In genomic region chr9:37836386-37836785, GRCh38 we compare ENCODE assay signal across 12 cellular contexts. TPM values are rescaled to one million over a fixed set of nuclear protein-coding genes. Genes with fewer than 3 reads are reported as not detected.
A peak's percentile ranks its signal among the peaks of the same experiment; 100 is the strongest.
DNase-seq lines count a peak whose midpoint lies in the region; ATAC-seq, FAIRE-seq and TF ChIP-seq lines count a peak whose summit lies in the region.
"Had no signal": no experiment of that assay in that cellular context is flagged by ENCODE, and none has a peak within 500 bp of the region (broad histone marks: within the 10 kb centered on the region; RNA-seq: fewer than 3 reads in every experiment).

No MANE protein-coding gene starts in this region.

- intact Hi-C loops in esophagus muscularis mucosa (cut with DNase I): no loop called here

- H3K9me3 ChIP-seq in esophagus muscularis mucosa: no peaks in the 10 kb centered on the region

- DNase-seq in GM12891 (ENCODE audit: insufficient read length, low spot score) (peak; percentile 32), esophagus muscularis mucosa (ENCODE audit: extremely low spot score) (no peak), NCI-H2081 treated with DMSO at 0.1 percent for 48 hours (lab: John Stamatoyannopoulos, UW) (no peak), mucosa of gallbladder (ENCODE audit: low spot score) (no peak), RKO (ENCODE audit: low spot score) (no peak)

- H3K4me3 ChIP-seq in esophagus muscularis mucosa: no peak overlapping the region
- H3K4me3 ChIP-seq: SK-N-MC had no signal

- no peak for TF ChIP-seq EP300 in esophagus muscularis mucosa (IDR thresholded peaks at IDR 0.05)

- TF ChIP-seq POLR2A in GM12891 (IDR thresholded peaks at IDR 0.05; ENCODE audit: low read depth, low read length): no peak
- TF ChIP-seq POLR2A in esophagus muscularis mucosa (IDR thresholded peaks at IDR 0.05; ENCODE audit: low read depth): no peak

- H3K27me3 ChIP-seq in esophagus muscularis mucosa: no peaks in the 10 kb centered on the region

- FAIRE-seq in GM12891 (lab: Jason Lieb, UNC): peak; percentile 84
- FAIRE-seq: astrocyte, endothelial cell of umbilical vein had no signal

- WGBS in esophagus muscularis mucosa: 90% methylated on average over 2 of the region's 2 CpGs

- TF ChIP-seq CTCF in esophagus muscularis mucosa (IDR thresholded peaks at IDR 0.05): no peak

- no peak overlapping the region for H3K27ac ChIP-seq in esophagus muscularis mucosa (replicated peaks in 1 of 4)
- H3K27ac ChIP-seq: SK-N-MC had no signal

- H3K4me1 ChIP-seq in esophagus muscularis mucosa: peaks cover 0 to 6% (median 0%) of the 10 kb centered on the region in 4 donors

- H3K36me3 ChIP-seq in esophagus muscularis mucosa: peaks cover 0 to 11% (median 9%) of the 10 kb centered on the region in 4 donors

- peak; percentile 76 for ATAC-seq in GM19023 (IDR thresholded peaks at IDR 0.05; ENCODE audit: unreplicated experiment)
- ATAC-seq in HG02642 (IDR thresholded peaks at IDR 0.05; ENCODE audit: poor library complexity, unreplicated experiment): peak; percentile 83
- ATAC-seq in HG03575 (IDR thresholded peaks at IDR 0.05; ENCODE audit: extremely low read depth, insufficient number of reproducible peaks, low FRiP score, unreplicated experiment): peak; percentile 74
- ATAC-seq: sciatic nerve had no signal

TF ChIP-seq in GM12891, 5 proteins besides CTCF, POLR2A, EP300 and RAD21:
- TF ChIP-seq POLR2AphosphoS5 (IDR thresholded peaks at IDR 0.05; ENCODE audit: low read depth, low read length): no peak
- peak; percentile 34 for TF ChIP-seq PAX5 (IDR thresholded peaks at IDR 0.05; ENCODE audit: insufficient read depth, low read length, severe bottlenecking)
- 0 out of 2 replicates have a peak, but pooled peaks have one; percentile 12 for TF ChIP-seq SPI1 (IDR thresholded peaks at IDR 0.05; ENCODE audit: low read depth, low read length)
- TF ChIP-seq TAF1 (IDR thresholded peaks at IDR 0.05; ENCODE audit: low read depth, low read length): no peak
- no peak for TF ChIP-seq POU2F2 (IDR thresholded peaks at IDR 0.05; ENCODE audit: low read depth, low read length)

RNA-seq across cellular contexts. Expression of gene DCAF10, which starts 35.8 kb away (rescaled TPM):
- polyA plus RNA-seq in GM12891 (2012; ENCODE audit: low read depth, missing spikeins): 5.8 TPM
- total RNA-seq in esophagus muscularis mucosa (10 to 100 TPM; 19.4 to 40.6 (median 36.6) TPM), mucosa of gallbladder (27.7 TPM)

RNA-seq across cellular contexts. Expression of gene EXOSC3, which starts 51.5 kb away (rescaled TPM):
- polyA plus RNA-seq in GM12891 (2012; ENCODE audit: low read depth, missing spikeins): 37.2 TPM
- total RNA-seq in esophagus muscularis mucosa: 10 to 100 TPM; 32.0 to 52.0 (median 43.0) TPM
- total RNA-seq in mucosa of gallbladder: 30.1 TPM
